ENCODE assay signal across 11 cellular contexts in genomic region chr5:177356756-177357458, GRCh38. TPM values are rescaled to one million over a fixed set of nuclear protein-coding genes. Genes with fewer than 3 reads are reported as not detected.
DNase-seq lines count a peak whose midpoint lies in the region; ATAC-seq and TF ChIP-seq lines count a peak whose summit lies in the region.
"Had no signal": no experiment of that assay in that cellular context is flagged by ENCODE, and none has a peak within 500 bp of the region (broad histone marks: within the 10 kb centered on the region; RNA-seq: fewer than 3 reads in every experiment).

No MANE protein-coding gene starts in this region.

- peaks cover 0 to 6% of the 10 kb centered on the region in 2 donors for H3K4me1 ChIP-seq in right atrium auricular region
- peaks cover 26% of the 10 kb centered on the region for H3K4me1 ChIP-seq in OCI-LY3 (ENCODE audit: low read length)
- H3K4me1 ChIP-seq in thymus (ENCODE audit: control insufficient read depth, insufficient read depth, low read length): peaks cover 55% of the 10 kb centered on the region

- H3K27me3 ChIP-seq in right atrium auricular region (no peaks in the 10 kb centered on the region), OCI-LY3 (ENCODE audit: low read depth, low read length) (no peaks in the 10 kb centered on the region), thymus (ENCODE audit: control insufficient read depth, insufficient read depth) (no peaks in the 10 kb centered on the region)
- H3K27me3 ChIP-seq: ascending aorta had no signal

- peak overlapping the region; percentile 75; the same call in 1 of the 2 replicates for H3K9ac ChIP-seq in OCI-LY3 (ENCODE audit: low read length)

- H3K27ac ChIP-seq in right atrium auricular region: no peak overlapping the region
- H3K27ac ChIP-seq in OCI-LY3 (ENCODE audit: low read length): no peak overlapping the region
- no peak overlapping the region for H3K27ac ChIP-seq in coronary artery
- H3K27ac ChIP-seq in thymus (ENCODE audit: low read depth): peak overlapping the region; percentile 91
- H3K27ac ChIP-seq: ascending aorta had no signal

- peaks cover 9% of the 10 kb centered on the region; the same call in 1 of the 2 replicates for H3K79me2 ChIP-seq in OCI-LY3 (ENCODE audit: low read length)

- peak overlapping the region; percentile 98 for H3K4me2 ChIP-seq in OCI-LY3 (ENCODE audit: low read length)

- intact Hi-C loops in Right ventricle myocardium superior (cut with DNase I): no loop called here

- H3K4me3 ChIP-seq in right atrium auricular region (no peak overlapping the region), OCI-LY3 (ENCODE audit: low read length) (peak overlapping the region; percentile 91), coronary artery (peak overlapping the region; percentile 65), thymus (ENCODE audit: low read length) (no peak overlapping the region)

- peak; percentile 30 for DNase-seq in Right ventricle myocardium superior
- no peak for DNase-seq in right atrium auricular region (ENCODE audit: low spot score)
- no peak for DNase-seq in coronary artery (ENCODE audit: low spot score)
- DNase-seq in NCI-H1694 treated with DMSO at 0.1 percent for 48 hours (lab: John Stamatoyannopoulos, UW): no peak
- DNase-seq: NCI-H1092 had no signal

- peak overlapping the region; percentile 85 for H2AFZ ChIP-seq in OCI-LY3 (ENCODE audit: low read depth, low read length)

- ATAC-seq in Right ventricle myocardium superior (ENCODE audit: poor library complexity) (no peak), GM21367 (IDR thresholded peaks at IDR 0.05; ENCODE audit: unreplicated experiment) (no peak), HG02884 (IDR thresholded peaks at IDR 0.05; ENCODE audit: unreplicated experiment) (no peak)

- TF ChIP-seq CTCF in right atrium auricular region (IDR thresholded peaks at IDR 0.05): no peak
- no peak for TF ChIP-seq CTCF in OCI-LY3 (IDR thresholded peaks at IDR 0.05; ENCODE audit: low read depth, low read length)
- no peak for TF ChIP-seq CTCF in coronary artery (IDR thresholded peaks at IDR 0.05)

- H3K36me3 ChIP-seq in right atrium auricular region (no peaks in the 10 kb centered on the region), OCI-LY3 (replicated peaks; ENCODE audit: low read depth, low read length) (no peaks in the 10 kb centered on the region), thymus (ENCODE audit: control insufficient read depth, insufficient read depth) (no peaks in the 10 kb centered on the region)
- H3K36me3 ChIP-seq: ascending aorta had no signal

- 43% methylated on average over 8 of the region's 8 CpGs for WGBS in thymus

- H4K20me1 ChIP-seq in OCI-LY3 (ENCODE audit: insufficient read depth, low read length): no peaks in the 10 kb centered on the region

- H3K9me3 ChIP-seq in right atrium auricular region (no peaks in the 10 kb centered on the region), OCI-LY3 (ENCODE audit: insufficient read depth, low read length) (no peaks in the 10 kb centered on the region), thymus (ENCODE audit: control insufficient read depth) (no peaks in the 10 kb centered on the region)
- H3K9me3 ChIP-seq: ascending aorta had no signal

RNA-seq across cellular contexts. Expression of gene RGS14, which starts 0.8 kb away (rescaled TPM):
- total RNA-seq in Right ventricle myocardium superior: 2.4 TPM
- 1 to 10 TPM; 3.1 to 6.8 TPM for total RNA-seq in right atrium auricular region
- 52.7 TPM for polyA plus RNA-seq in thymus

RNA-seq across cellular contexts. Expression of gene LMAN2, which starts 5.4 kb away (rescaled TPM):
- total RNA-seq in Right ventricle myocardium superior (56.8 TPM), right atrium auricular region (100 to 1,000 TPM; 128 to 134 TPM)
- 95.3 TPM for polyA plus RNA-seq in thymus

RNA-seq across cellular contexts. Expression of gene SLC34A1, which starts 27.3 kb away (rescaled TPM):
- total RNA-seq in Right ventricle myocardium superior: not detected
- total RNA-seq in right atrium auricular region: not detected
- polyA plus RNA-seq in thymus: 0.02 TPM
- total RNA-seq: ascending aorta had no signal

RNA-seq across cellular contexts. Expression of gene PFN3, which starts 43.6 kb away (rescaled TPM):
- not detected for total RNA-seq in Right ventricle myocardium superior
- not detected for total RNA-seq in right atrium auricular region
- not detected for polyA plus RNA-seq in thymus
- total RNA-seq: ascending aorta, neural crest cell had no signal

RNA-seq across cellular contexts. Expression of gene MXD3, which starts 45.2 kb away (rescaled TPM):
- total RNA-seq in Right ventricle myocardium superior (2.5 TPM), right atrium auricular region (1 to 10 TPM; 1.6 to 1.8 TPM)
- polyA plus RNA-seq in thymus: 16.1 TPM

Comparison
In these comparisons a context has a peak if more than half of its experiments do, and no peak if none do; other contexts are left out.
1. H3K4me3 ChIP-seq: peak in OCI-LY3 (single experiment) and coronary artery (single experiment); none in right atrium auricular region (0 of 2) and thymus (single experiment).